ENCODE assay signal across 15 cellular contexts in the genomic region with DNA sequence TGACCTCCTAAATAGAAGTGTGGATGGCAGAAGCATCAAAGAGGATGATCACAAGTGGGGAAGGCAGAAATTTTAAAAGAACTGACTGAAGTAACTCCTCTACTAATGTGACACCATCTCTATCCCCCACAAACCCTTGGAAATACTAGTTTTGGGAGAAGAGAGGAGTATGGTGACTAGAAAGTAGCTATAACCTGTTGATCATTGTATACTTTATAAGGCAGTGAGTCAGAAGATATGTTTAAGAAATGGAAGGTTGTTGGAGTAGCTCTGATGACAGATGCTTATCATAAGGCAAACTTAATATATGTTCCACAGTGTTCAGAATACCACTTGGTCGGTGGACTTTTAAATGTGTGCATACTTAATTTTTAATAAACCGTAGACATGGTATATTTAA.
"Had no signal": no experiment of that assay in that cellular context is flagged by ENCODE, and none has a peak within 500 bp of the region (broad histone marks: within the 10 kb centered on the region; RNA-seq: fewer than 3 reads in every experiment).

No MANE protein-coding gene starts in this region.

- H3K36me3 ChIP-seq: adrenal gland, colonic mucosa, left lung, tibial artery, vagina had no signal

- DNase-seq: activated CD4-positive, alpha-beta memory T cell treated with anti-CD3 and anti-CD28 coated beads for 36 hours; activated gamma-delta T cell treated with Interleukin-2 at 50 U/mL for 16 hours; activated T-cell treated with anti-CD3 and anti-CD28 coated beads, Interleukin-2, amount 50 U/mL, for 48 hours; adrenal gland; colonic mucosa; effector CD4-positive, alpha-beta T cell; foreskin melanocyte; heart right ventricle; islet precursor cell; left lung; occipital lobe; right cardiac atrium; small intestine; tibial artery had no signal

- H3K9me3 ChIP-seq: adrenal gland, colonic mucosa, heart right ventricle, left lung, tibial artery, vagina had no signal

- ATAC-seq: heart right ventricle, left lung, right cardiac atrium had no signal

- H3K27ac ChIP-seq: adrenal gland, colonic mucosa, heart right ventricle, left lung, tibial artery, vagina had no signal

- H3K4me1 ChIP-seq: colonic mucosa had no signal

- H3K27me3 ChIP-seq: adrenal gland, colonic mucosa, heart right ventricle, left lung, tibial artery, vagina had no signal

- H3K4me3 ChIP-seq: adrenal gland, colonic mucosa, heart right ventricle, left lung, tibial artery, vagina had no signal
